Comparison of ENCODE assay signal across 11 cellular contexts in the genomic region with DNA sequence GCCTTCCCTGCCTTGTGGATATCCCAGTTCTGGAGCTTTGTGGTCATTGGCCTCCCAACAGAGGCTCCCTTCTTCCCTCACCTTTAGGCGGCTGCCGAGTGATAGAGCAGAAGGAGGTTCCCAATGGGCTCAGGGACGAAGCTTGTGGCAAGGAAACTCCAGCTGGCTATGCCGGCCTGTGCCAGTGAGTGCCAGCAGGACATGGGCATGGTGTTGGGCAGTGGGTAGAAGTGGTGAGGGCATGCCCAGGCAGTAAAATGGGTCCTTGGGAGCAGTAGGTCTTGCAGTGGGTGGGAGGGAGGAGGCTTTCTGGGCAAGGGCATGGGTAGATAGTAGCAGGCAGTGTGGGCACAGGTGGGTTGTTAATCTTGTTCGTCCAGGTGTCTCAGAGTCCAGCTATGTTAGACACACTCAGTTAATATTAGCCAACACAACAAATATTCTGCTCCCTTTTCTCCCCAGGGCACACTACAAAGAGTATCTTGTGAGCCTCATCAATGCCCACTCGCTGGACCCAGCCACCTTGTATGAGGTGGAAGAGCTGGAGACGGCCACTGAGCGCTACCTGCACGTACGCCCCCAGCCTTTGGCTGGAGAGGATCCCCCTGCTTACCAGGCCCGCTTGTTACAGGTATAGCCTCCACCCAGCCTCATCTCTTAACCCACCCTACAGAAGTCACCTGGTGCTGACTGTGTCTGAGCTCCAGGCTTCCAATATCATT. TPM values are rescaled to one million over a fixed set of nuclear protein-coding genes. Genes with fewer than 3 reads are reported as not detected.
DNase-seq lines count a peak whose midpoint lies in the region; ATAC-seq, FAIRE-seq and TF ChIP-seq lines count a peak whose summit lies in the region.
"Had no signal": no experiment of that assay in that cellular context is flagged by ENCODE, and none has a peak within 500 bp of the region (broad histone marks: within the 10 kb centered on the region; RNA-seq: fewer than 3 reads in every experiment).

No MANE protein-coding gene starts in this region.

- H3K4me2 ChIP-seq in OCI-LY7 (ENCODE audit: low read length), result no peak overlapping the region

- DNase-seq in GM12891 (ENCODE audit: insufficient read length, low spot score) (no peak), activated B cell treated with CpG ODN at 0.5 μM for 24 hours (no peak), left ventricle myocardium inferior (no peak), D341Med (ENCODE audit: low spot score) (no peak), NCI-H524 (lab: John Stamatoyannopoulos, UW) (no peak), OCI-LY7 (ENCODE audit: low spot score) (no peak)
- no peak for DNase-seq in stimulated activated effector memory CD8-positive, alpha-beta T cell treated with anti-CD3 and anti-CD28 coated beads, Interleukin-12 subunit alpha, Interleukin-12 subunit beta, amount 100 ng/mL, for 72 hours (ENCODE audit: low spot score in 2 of 2)
- DNase-seq: mucosa of descending colon, NCI-H82 had no signal

- peaks cover 45% of the 10 kb centered on the region for H3K4me1 ChIP-seq in left ventricle myocardium inferior
- peaks cover 16% of the 10 kb centered on the region for H3K4me1 ChIP-seq in OCI-LY7 (ENCODE audit: insufficient read depth, low read length, poor library complexity, severe bottlenecking)

- TF ChIP-seq POLR2A in GM12891 (IDR thresholded peaks at IDR 0.05; ENCODE audit: low read depth, low read length), result 0 out of 2 replicates have a peak, but pooled peaks have one; percentile 29

- no peaks in the 10 kb centered on the region for H3K9me3 Mint-ChIP-seq in activated B cell treated with CpG ODN at 0.5 μM for 24 hours
- H3K9me3 Mint-ChIP-seq in stimulated activated effector memory CD8-positive, alpha-beta T cell treated with anti-CD3 and anti-CD28 coated beads, Interleukin-12 subunit alpha, Interleukin-12 subunit beta, amount 100 ng/mL, for 72 hours, result no peaks in the 10 kb centered on the region

- H4K20me1 ChIP-seq in OCI-LY7 (ENCODE audit: insufficient read depth, low read length), result no peaks in the 10 kb centered on the region

- H3K9me3 ChIP-seq in left ventricle myocardium inferior (replicated peaks) (no peaks in the 10 kb centered on the region), OCI-LY7 (ENCODE audit: low read length) (no peaks in the 10 kb centered on the region)
- H3K9me3 ChIP-seq: mucosa of descending colon had no signal

- peak; percentile 23 for FAIRE-seq in GM12891 (lab: Jason Lieb, UNC)
- FAIRE-seq: TTC549 had no signal

- POLR2A ChIA-PET in activated B cell treated with CpG ODN at 0.5 μM for 24 hours (lab: Charles Lee) (interaction anchor here (0.7 to 4.6 kb wide), 18 partner anchors 9 to 139 kb away, joined by 3 to 93 read pairs (median 20); a partner anchor contains a TSS), OCI-LY7 (lab: Charles Lee) (interaction anchor here (0.7 to 2.7 kb wide), 3 partner anchors 11 to 597 kb away, joined by 3 to 15 read pairs (median 4); a partner anchor contains a TSS)

- peaks cover 81% of the 10 kb centered on the region for H3K36me3 Mint-ChIP-seq in activated B cell treated with CpG ODN at 0.5 μM for 24 hours (ENCODE audit: low read depth)
- H3K36me3 Mint-ChIP-seq in stimulated activated effector memory CD8-positive, alpha-beta T cell treated with anti-CD3 and anti-CD28 coated beads, Interleukin-12 subunit alpha, Interleukin-12 subunit beta, amount 100 ng/mL, for 72 hours, result peaks cover 100% of the 10 kb centered on the region

- H3K4me1 Mint-ChIP-seq in activated B cell treated with CpG ODN at 0.5 μM for 24 hours, result peaks cover 41% of the 10 kb centered on the region
- peaks cover 49% of the 10 kb centered on the region for H3K4me1 Mint-ChIP-seq in stimulated activated effector memory CD8-positive, alpha-beta T cell treated with anti-CD3 and anti-CD28 coated beads, Interleukin-12 subunit alpha, Interleukin-12 subunit beta, amount 100 ng/mL, for 72 hours

- ATAC-seq in activated B cell treated with CpG ODN at 0.5 μM for 24 hours (ENCODE audit: low read depth), result no peak
- no peak for ATAC-seq in stimulated activated effector memory CD8-positive, alpha-beta T cell treated with anti-CD3 and anti-CD28 coated beads, Interleukin-12 subunit alpha, Interleukin-12 subunit beta, amount 100 ng/mL, for 72 hours
- no peak for ATAC-seq in HG02884 (IDR thresholded peaks at IDR 0.05; ENCODE audit: unreplicated experiment)

- peak overlapping the region; percentile 95 for H3K27ac Mint-ChIP-seq in activated B cell treated with CpG ODN at 0.5 μM for 24 hours
- H3K27ac Mint-ChIP-seq in stimulated activated effector memory CD8-positive, alpha-beta T cell treated with anti-CD3 and anti-CD28 coated beads, Interleukin-12 subunit alpha, Interleukin-12 subunit beta, amount 100 ng/mL, for 72 hours, result peak overlapping the region; percentile 99

- CTCF ChIA-PET in activated B cell treated with CpG ODN at 0.5 μM for 24 hours (lab: Charles Lee) (interaction anchor here (1.0 to 4.2 kb wide), 17 partner anchors 9 to 148 kb away, joined by 3 to 45 read pairs (median 10); a partner anchor contains a TSS), OCI-LY7 (lab: Charles Lee; ENCODE audit: unreplicated experiment) (interaction anchor here (2.1 kb wide), 1 partner anchor 52 kb away, joined by 8 read pairs; no protein-coding TSS in a partner anchor)

- intact Hi-C loops in activated B cell treated with CpG ODN at 0.5 μM for 24 hours (cut with micrococcal nuclease), result no loop called here
- intact Hi-C loops in left ventricle myocardium inferior (cut with micrococcal nuclease), result no loop called here
- intact Hi-C loops in OCI-LY7 (cut with micrococcal nuclease; ENCODE audit: unreplicated experiment), result loop anchor here (2.0 kb wide), 1 partner anchor 29 kb away; a partner anchor contains a TSS

- peaks cover 7% of the 10 kb centered on the region; the same call in 1 of the 2 replicates for H3K79me2 ChIP-seq in OCI-LY7 (ENCODE audit: insufficient read depth, low read depth, low read length)

- no peaks in the 10 kb centered on the region for H3K9me2 ChIP-seq in OCI-LY7 (ENCODE audit: insufficient read depth, low read length)

- H3K4me3 ChIP-seq in left ventricle myocardium inferior (no peak overlapping the region), OCI-LY7 (ENCODE audit: low read depth, low read length, poor library complexity, severe bottlenecking) (no peak overlapping the region)
- H3K4me3 ChIP-seq: mucosa of descending colon had no signal

- no peak overlapping the region for H2AFZ ChIP-seq in OCI-LY7 (ENCODE audit: low read length)

- peak overlapping the region; percentile 98 for H3K27ac ChIP-seq in left ventricle myocardium inferior (replicated peaks)
- no peak overlapping the region for H3K27ac ChIP-seq in OCI-LY7 (ENCODE audit: low read depth, low read length, poor library complexity, severe bottlenecking)

- BruUV-seq in OCI-LY7 (replicated peaks; lab: Mats Ljungman, UMichigan), result no TSS peak

- H3K27me3 Mint-ChIP-seq in activated B cell treated with CpG ODN at 0.5 μM for 24 hours, result no peaks in the 10 kb centered on the region

- no peaks in the 10 kb centered on the region for H3K27me3 ChIP-seq in left ventricle myocardium inferior (ENCODE audit: low read depth)

- no peak for TF ChIP-seq CTCF in activated B cell treated with CpG ODN at 0.5 μM for 24 hours (IDR thresholded peaks at IDR 0.05)
- TF ChIP-seq CTCF in left ventricle myocardium inferior (IDR thresholded peaks at IDR 0.05; ENCODE audit: borderline replicate concordance), result no peak
- TF ChIP-seq CTCF in OCI-LY7 (conservative IDR thresholded peaks at IDR 0.05; ENCODE audit: low read length), result no peak

- H3K4me3 Mint-ChIP-seq in activated B cell treated with CpG ODN at 0.5 μM for 24 hours, result no peak overlapping the region
- H3K4me3 Mint-ChIP-seq in stimulated activated effector memory CD8-positive, alpha-beta T cell treated with anti-CD3 and anti-CD28 coated beads, Interleukin-12 subunit alpha, Interleukin-12 subunit beta, amount 100 ng/mL, for 72 hours, result peak overlapping the region; percentile 94

- H3K36me3 ChIP-seq in left ventricle myocardium inferior (peaks cover 77% of the 10 kb centered on the region), OCI-LY7 (ENCODE audit: insufficient read depth, low read length) (peaks cover 69% of the 10 kb centered on the region)

TF ChIP-seq in GM12891, 5 proteins besides CTCF, POLR2A, EP300 and RAD21:
- no peak for TF ChIP-seq SPI1 (IDR thresholded peaks at IDR 0.05; ENCODE audit: low read depth, low read length)
- no peak for TF ChIP-seq TAF1 (IDR thresholded peaks at IDR 0.05; ENCODE audit: low read depth, low read length)
- TF ChIP-seq POLR2AphosphoS5 (IDR thresholded peaks at IDR 0.05; ENCODE audit: low read depth, low read length), result no peak; the same call in 1 of the 2 replicates
- TF ChIP-seq PAX5 (IDR thresholded peaks at IDR 0.05; ENCODE audit: insufficient read depth, low read length, severe bottlenecking), result no peak
- TF ChIP-seq POU2F2 (IDR thresholded peaks at IDR 0.05; ENCODE audit: low read depth, low read length), result no peak

RNA-seq across cellular contexts. Expression of a gene that starts 1.1 kb away (rescaled TPM):
- 115 TPM for polyA plus RNA-seq in GM12891 (2012; ENCODE audit: low read depth, missing spikeins)
- total RNA-seq in activated B cell treated with CpG ODN at 0.5 μM for 24 hours (221 and 229 TPM in 2 replicates), left ventricle myocardium inferior (24.0 TPM), OCI-LY7 (2022) (36.2 and 39.1 TPM in 2 replicates)
- total RNA-seq in OCI-LY7 (2014; rRNA removed; shearing (Covaris generic)), result 35.1 and 40.7 TPM in 2 replicates

RNA-seq across cellular contexts. Expression of a gene that starts 11.9 kb away (rescaled TPM):
- 55.7 TPM for polyA plus RNA-seq in GM12891 (2012; ENCODE audit: low read depth, missing spikeins)
- total RNA-seq in activated B cell treated with CpG ODN at 0.5 μM for 24 hours (27.0 and 35.3 TPM in 2 replicates), left ventricle myocardium inferior (1.6 TPM), OCI-LY7 (2022) (12.6 and 14.2 TPM in 2 replicates)
- 4.3 and 9.8 TPM in 2 replicates for total RNA-seq in OCI-LY7 (2014; rRNA removed; shearing (Covaris generic))

RNA-seq across cellular contexts. Expression of a gene that starts 12.6 kb away (rescaled TPM):
- polyA plus RNA-seq in GM12891 (2012; ENCODE audit: low read depth, missing spikeins), result 58.3 TPM
- total RNA-seq in activated B cell treated with CpG ODN at 0.5 μM for 24 hours (87.4 and 99.8 TPM in 2 replicates), left ventricle myocardium inferior (34.8 TPM), OCI-LY7 (2022) (57.8 and 58.1 TPM in 2 replicates)
- total RNA-seq in OCI-LY7 (2014; rRNA removed; shearing (Covaris generic)), result 37.8 and 66.1 TPM in 2 replicates

RNA-seq across cellular contexts. Expression of a gene that starts 13.5 kb away (rescaled TPM):
- 620 TPM for polyA plus RNA-seq in GM12891 (2012; ENCODE audit: low read depth, missing spikeins)
- total RNA-seq in activated B cell treated with CpG ODN at 0.5 μM for 24 hours (285 and 312 TPM in 2 replicates), left ventricle myocardium inferior (89.7 TPM), OCI-LY7 (2022) (176 and 188 TPM in 2 replicates)
- 254 and 290 TPM in 2 replicates for total RNA-seq in OCI-LY7 (2014; rRNA removed; shearing (Covaris generic))

RNA-seq across cellular contexts. Expression of a gene that starts 18.5 kb away (rescaled TPM):
- polyA plus RNA-seq in GM12891 (2012; ENCODE audit: low read depth, missing spikeins), result 25.8 TPM
- total RNA-seq in activated B cell treated with CpG ODN at 0.5 μM for 24 hours (22.5 and 22.6 TPM in 2 replicates), left ventricle myocardium inferior (14.5 TPM), OCI-LY7 (2022) (72.0 and 72.9 TPM in 2 replicates)
- 73.2 and 74.8 TPM in 2 replicates for total RNA-seq in OCI-LY7 (2014; rRNA removed; shearing (Covaris generic))
